Comparison of ENCODE assay signal across 18 cellular contexts in genomic region chr6:158047563-158048323, GRCh38.
DNase-seq lines count a peak whose midpoint lies in the region; ATAC-seq and TF ChIP-seq lines count a peak whose summit lies in the region.
"Had no signal": no experiment of that assay in that cellular context is flagged by ENCODE, and none has a peak within 500 bp of the region (broad histone marks: within the 10 kb centered on the region; RNA-seq: fewer than 3 reads in every experiment).

No MANE protein-coding gene starts in this region.

- no peak overlapping the region for H3K9ac ChIP-seq in mesenchymal stem cell (ENCODE audit: low read length)
- H3K9ac ChIP-seq: KMS-11 had no signal

- ATAC-seq in Right ventricle myocardium superior (ENCODE audit: poor library complexity) = no peak
- ATAC-seq: body of pancreas had no signal

- H3K36me3 ChIP-seq in right atrium auricular region (peaks cover 8% of the 10 kb centered on the region), mesenchymal stem cell (ENCODE audit: control insufficient read depth in 1 of 2, insufficient read depth in 2 of 2, low read depth in 1 of 2, low read length in 2 of 2) (peaks cover 69 to 72% of the 10 kb centered on the region in 2 experiments), tibial artery (peaks cover 0 to 10% (median 0%) of the 10 kb centered on the region in 3 donors)
- H3K36me3 ChIP-seq: ovary, vagina had no signal

- no peaks in the 10 kb centered on the region for H3K27me3 ChIP-seq in right atrium auricular region
- H3K27me3 ChIP-seq in mesenchymal stem cell (ENCODE audit: control insufficient read depth in 1 of 2, insufficient read depth in 1 of 2, low read length in 2 of 2) = no peaks in the 10 kb centered on the region
- no peaks in the 10 kb centered on the region for H3K27me3 ChIP-seq in tibial artery
- H3K27me3 ChIP-seq: body of pancreas, esophagus muscularis mucosa, ovary, stomach, vagina had no signal

- intact Hi-C loops in Right ventricle myocardium superior (cut with DNase I) = no loop called here
- intact Hi-C loops in activated T-helper 1 cell treated with anti-CD3 and anti-CD28 coated beads, Interleukin-12 subunit alpha, Interleukin-12 subunit beta, Interleukin-2, Interleukin-4 antibody, amounts not matched to agents 30 ng/mL and 10 ng/mL and 1 ng/mL, durations not matched to agents 14 hours and 24 hours and 36 hours (cut with micrococcal nuclease) = loop anchor here (1.0 to 5.0 kb wide), 3 partner anchors 21 to 285 kb away; no protein-coding TSS in a partner anchor
- intact Hi-C loops in tibial artery (cut with DNase I; ENCODE audit: low total_unique reads) = no loop called here

- H3K14ac ChIP-seq in mesenchymal stem cell (ENCODE audit: low read length in 2 of 2) = no peak overlapping the region

- WGBS in mesenchymal stem cell = 96% methylated on average over 7 of the region's 9 CpGs

- H3K18ac ChIP-seq in mesenchymal stem cell (ENCODE audit: low read depth in 1 of 2, low read length in 2 of 2) = no peak overlapping the region

- no peaks in the 10 kb centered on the region for H3K9me3 Mint-ChIP-seq in activated T-helper 1 cell treated with anti-CD3 and anti-CD28 coated beads, Interleukin-12 subunit alpha, Interleukin-12 subunit beta, Interleukin-2, Interleukin-4 antibody, amounts not matched to agents 30 ng/mL and 10 ng/mL and 1 ng/mL, durations not matched to agents 14 hours and 24 hours and 36 hours

- no peak overlapping the region for H4K91ac ChIP-seq in mesenchymal stem cell (ENCODE audit: low read length)

- H3K4me3 Mint-ChIP-seq in activated T-helper 1 cell treated with anti-CD3 and anti-CD28 coated beads, Interleukin-12 subunit alpha, Interleukin-12 subunit beta, Interleukin-2, Interleukin-4 antibody, amounts not matched to agents 30 ng/mL and 10 ng/mL and 1 ng/mL, durations not matched to agents 14 hours and 24 hours and 36 hours = no peak overlapping the region

- DNase-seq in Right ventricle myocardium superior (peak; percentile 17), right atrium auricular region (ENCODE audit: low spot score) (no peak), mesenchymal stem cell (no peak), tibial artery (peak; percentile 15 to 56), SHP77 (lab: John Stamatoyannopoulos, UW) (no peak), NCI-H2171 treated with DMSO at 0.1 percent for 48 hours (lab: John Stamatoyannopoulos, UW) (no peak)
- no peak for DNase-seq in activated T-helper 1 cell treated with anti-CD3 and anti-CD28 coated beads, Interleukin-12 subunit alpha, Interleukin-12 subunit beta, Interleukin-2, Interleukin-4 antibody, amounts not matched to agents 30 ng/mL and 10 ng/mL and 1 ng/mL, durations not matched to agents 14 hours and 24 hours and 36 hours (ENCODE audit: low spot score)
- no peak for DNase-seq in activated CD8-positive, alpha-beta memory T cell treated with anti-CD3 and anti-CD28 coated beads for 24 hours
- DNase-seq: dermis blood vessel endothelial cell, GF-D8, NCI-H1105, ovary, stomach had no signal

- no peak overlapping the region for H3K4ac ChIP-seq in mesenchymal stem cell (ENCODE audit: low read depth in 1 of 2, low read length in 2 of 2)

- H3K27ac ChIP-seq in right atrium auricular region = peak overlapping the region in 1 of 2 donors; percentile 10
- H3K27ac ChIP-seq in mesenchymal stem cell (ENCODE audit: low read length, poor library complexity, severe bottlenecking) = no peak overlapping the region
- peak overlapping the region; percentile 95 to 96 for H3K27ac ChIP-seq in tibial artery
- H3K27ac ChIP-seq: body of pancreas, esophagus muscularis mucosa, HL-60, KMS-11, ovary, stomach, vagina had no signal

- H3K4me2 ChIP-seq in mesenchymal stem cell (ENCODE audit: low read length, poor library complexity, severe bottlenecking) = no peak overlapping the region
- H3K4me2 ChIP-seq: KMS-11 had no signal

- H3K9me3 ChIP-seq in right atrium auricular region = no peaks in the 10 kb centered on the region
- H3K9me3 ChIP-seq in mesenchymal stem cell (ENCODE audit: control insufficient read depth, low read length) = no peaks in the 10 kb centered on the region
- no peaks in the 10 kb centered on the region for H3K9me3 ChIP-seq in tibial artery
- H3K9me3 ChIP-seq: body of pancreas, esophagus muscularis mucosa, ovary, stomach, vagina had no signal

- H3K27ac Mint-ChIP-seq in activated T-helper 1 cell treated with anti-CD3 and anti-CD28 coated beads, Interleukin-12 subunit alpha, Interleukin-12 subunit beta, Interleukin-2, Interleukin-4 antibody, amounts not matched to agents 30 ng/mL and 10 ng/mL and 1 ng/mL, durations not matched to agents 14 hours and 24 hours and 36 hours = peak overlapping the region; percentile 66

- H2AFZ ChIP-seq in mesenchymal stem cell (ENCODE audit: low read depth, low read length) = no peak overlapping the region

- H2BK15ac ChIP-seq in mesenchymal stem cell (ENCODE audit: low read depth, poor library complexity, severe bottlenecking) = no peak overlapping the region

- peaks cover 51% of the 10 kb centered on the region for H3K79me1 ChIP-seq in mesenchymal stem cell (replicated peaks; ENCODE audit: low read length, poor library complexity, severe bottlenecking)

- H3K4me3 ChIP-seq in right atrium auricular region (no peak overlapping the region), mesenchymal stem cell (ENCODE audit: insufficient read depth in 1 of 2, low read depth in 1 of 2, low read length in 2 of 2) (no peak overlapping the region), tibial artery (no peak overlapping the region)
- H3K4me3 ChIP-seq: body of pancreas, esophagus muscularis mucosa, ovary, stomach, vagina had no signal

- no peak overlapping the region for H2BK120ac ChIP-seq in mesenchymal stem cell (ENCODE audit: low read depth, low read length)

- H3K4me1 Mint-ChIP-seq in activated T-helper 1 cell treated with anti-CD3 and anti-CD28 coated beads, Interleukin-12 subunit alpha, Interleukin-12 subunit beta, Interleukin-2, Interleukin-4 antibody, amounts not matched to agents 30 ng/mL and 10 ng/mL and 1 ng/mL, durations not matched to agents 14 hours and 24 hours and 36 hours (ENCODE audit: low read depth) = peaks cover 39% of the 10 kb centered on the region

- no peaks in the 10 kb centered on the region for H3K27me3 Mint-ChIP-seq in activated T-helper 1 cell treated with anti-CD3 and anti-CD28 coated beads, Interleukin-12 subunit alpha, Interleukin-12 subunit beta, Interleukin-2, Interleukin-4 antibody, amounts not matched to agents 30 ng/mL and 10 ng/mL and 1 ng/mL, durations not matched to agents 14 hours and 24 hours and 36 hours (ENCODE audit: insufficient read depth)

- H2BK12ac ChIP-seq in mesenchymal stem cell (ENCODE audit: low read length in 2 of 2) = no peak overlapping the region

- no peak overlapping the region for H4K8ac ChIP-seq in mesenchymal stem cell (ENCODE audit: low read length)

- H2AK5ac ChIP-seq in mesenchymal stem cell (ENCODE audit: low read length, severe bottlenecking) = peak overlapping the region; percentile 26

- peaks cover 49% of the 10 kb centered on the region for H3K36me3 Mint-ChIP-seq in activated T-helper 1 cell treated with anti-CD3 and anti-CD28 coated beads, Interleukin-12 subunit alpha, Interleukin-12 subunit beta, Interleukin-2, Interleukin-4 antibody, amounts not matched to agents 30 ng/mL and 10 ng/mL and 1 ng/mL, durations not matched to agents 14 hours and 24 hours and 36 hours (ENCODE audit: low read depth)

- H3K4me1 ChIP-seq in right atrium auricular region (peaks cover 0 to 23% of the 10 kb centered on the region in 2 donors), mesenchymal stem cell (ENCODE audit: control insufficient read depth, insufficient read depth, low read depth, low read length) (peaks cover 26% of the 10 kb centered on the region), tibial artery (peaks cover 4 to 41% (median 26%) of the 10 kb centered on the region in 4 donors)
- H3K4me1 ChIP-seq: body of pancreas had no signal

- H3K23ac ChIP-seq in mesenchymal stem cell (ENCODE audit: low read length in 2 of 2) = no peak overlapping the region

- TF ChIP-seq CTCF in right atrium auricular region (IDR thresholded peaks at IDR 0.05) = no peak
- no peak for TF ChIP-seq CTCF in tibial artery (IDR thresholded peaks at IDR 0.05)

- H2BK5ac ChIP-seq in mesenchymal stem cell (ENCODE audit: low read depth, low read length, poor library complexity, severe bottlenecking) = no peak overlapping the region

Comparison
In these comparisons a context has a peak if more than half of its experiments do, and no peak if none do; other contexts are left out.
1. DNase-seq: peak in Right ventricle myocardium superior (single experiment) and tibial artery (2 of 2); none in right atrium auricular region (single experiment), activated T-helper 1 cell treated with anti-CD3 and anti-CD28 coated beads, Interleukin-12 subunit alpha, Interleukin-12 subunit beta, Interleukin-2, Interleukin-4 antibody, amounts not matched to agents 30 ng/mL and 10 ng/mL and 1 ng/mL, durations not matched to agents 14 hours and 24 hours and 36 hours (single experiment), mesenchymal stem cell (single experiment), SHP77 (0 of 2), activated CD8-positive, alpha-beta memory T cell treated with anti-CD3 and anti-CD28 coated beads for 24 hours (single experiment) and NCI-H2171 treated with DMSO at 0.1 percent for 48 hours (single experiment).